8 cellular contexts compared by ENCODE assay signal in the genomic region with DNA sequence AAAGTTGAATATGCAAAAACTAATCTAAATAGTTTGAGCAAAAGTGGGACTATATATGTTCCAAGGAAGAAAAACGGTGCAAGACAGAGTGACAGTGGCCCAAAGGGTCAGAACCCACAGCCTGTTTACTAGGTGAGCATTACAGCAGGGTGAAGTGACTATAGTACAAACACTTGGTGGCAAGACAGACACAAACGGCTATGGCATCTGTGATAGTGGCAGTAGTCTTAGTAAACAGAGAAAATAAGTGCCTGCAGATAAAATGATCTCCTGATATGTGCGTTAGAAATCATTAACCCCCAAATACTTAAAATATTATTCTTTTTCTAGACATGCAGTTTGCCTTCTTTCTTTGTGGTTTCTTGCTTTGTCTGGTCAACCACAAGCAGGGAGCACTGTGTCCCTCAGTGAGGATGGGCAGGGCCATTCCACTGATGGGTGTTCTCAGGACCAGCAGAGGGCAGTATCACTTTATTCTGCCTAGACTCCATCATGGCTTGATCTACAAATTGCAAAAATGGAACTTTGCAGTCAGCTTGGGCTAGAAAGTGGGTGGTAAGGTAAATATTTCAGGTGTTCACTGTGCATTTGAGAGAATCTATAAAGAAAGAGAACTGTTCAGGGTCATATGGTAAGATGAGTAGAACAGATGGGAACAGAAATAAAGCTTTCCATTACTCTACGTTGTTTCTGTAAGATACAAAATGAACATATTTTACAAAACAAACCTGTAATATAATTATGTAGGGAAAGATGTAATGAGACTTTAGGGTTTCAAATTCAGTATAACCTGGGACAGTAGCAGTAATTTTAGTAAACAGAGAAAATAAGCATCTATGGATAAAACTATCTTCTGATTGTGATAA.
DNase-seq lines count a peak whose midpoint lies in the region; ATAC-seq and TF ChIP-seq lines count a peak whose summit lies in the region.

No MANE protein-coding gene starts in this region.

- peak; percentile 96 for TF ChIP-seq CTCF in OCI-LY1 (IDR thresholded peaks at IDR 0.05; ENCODE audit: low read length)

- H3K4me2 ChIP-seq in OCI-LY1 (ENCODE audit: low read length) = no peak overlapping the region

- H3K4me1 ChIP-seq in OCI-LY1 (ENCODE audit: insufficient read depth, low read length, severe bottlenecking) = peaks cover 27% of the 10 kb centered on the region

- H3K9me3 ChIP-seq in OCI-LY1 (ENCODE audit: low read length) = peaks cover 3% of the 10 kb centered on the region; the same call in 1 of the 2 replicates

- peaks cover 38% of the 10 kb centered on the region for H3K4me1 Mint-ChIP-seq in activated T-cell treated with anti-CD3 and anti-CD28 coated beads, Interleukin-2, amount 50 U/mL, for 24 hours (ENCODE audit: low read depth)

- H2AFZ ChIP-seq in OCI-LY1 (ENCODE audit: low read length) = no peak overlapping the region

- no peak overlapping the region for H3K4me3 ChIP-seq in OCI-LY1 (ENCODE audit: low read depth, low read length, poor library complexity, severe bottlenecking)

- H3K9me2 ChIP-seq in OCI-LY1 (ENCODE audit: low read depth, low read length) = no peaks in the 10 kb centered on the region

- no peaks in the 10 kb centered on the region for H3K27me3 ChIP-seq in OCI-LY1 (ENCODE audit: insufficient read depth, low read length)

- no peak overlapping the region for H3K4me3 Mint-ChIP-seq in activated T-cell treated with anti-CD3 and anti-CD28 coated beads, Interleukin-2, amount 50 U/mL, for 24 hours

- no peaks in the 10 kb centered on the region for H3K79me2 ChIP-seq in OCI-LY1 (ENCODE audit: insufficient read depth, low read length)

- H3K9ac ChIP-seq in OCI-LY1 (ENCODE audit: low read length) = no peak overlapping the region

- H4K20me1 ChIP-seq in OCI-LY1 (ENCODE audit: insufficient read depth, low read length) = no peaks in the 10 kb centered on the region

- no peak overlapping the region for H3K27ac Mint-ChIP-seq in activated T-cell treated with anti-CD3 and anti-CD28 coated beads, Interleukin-2, amount 50 U/mL, for 24 hours

- H3K27me3 Mint-ChIP-seq in activated T-cell treated with anti-CD3 and anti-CD28 coated beads, Interleukin-2, amount 50 U/mL, for 24 hours = no peaks in the 10 kb centered on the region

- no peaks in the 10 kb centered on the region for H3K36me3 Mint-ChIP-seq in activated T-cell treated with anti-CD3 and anti-CD28 coated beads, Interleukin-2, amount 50 U/mL, for 24 hours (ENCODE audit: low read depth)

- no peak overlapping the region for H3K27ac ChIP-seq in OCI-LY1 (ENCODE audit: low read depth, low read length, poor library complexity, severe bottlenecking)

- H3K36me3 ChIP-seq in OCI-LY1 (ENCODE audit: insufficient read depth, low read length) = no peaks in the 10 kb centered on the region

- H3K9me3 Mint-ChIP-seq in activated T-cell treated with anti-CD3 and anti-CD28 coated beads, Interleukin-2, amount 50 U/mL, for 24 hours = no peaks in the 10 kb centered on the region

- H3F3A ChIP-seq in OCI-LY1 (ENCODE audit: insufficient read depth, low read length) = no peaks in the 10 kb centered on the region

- peak; percentile 89 for ATAC-seq in GM19467 (IDR thresholded peaks at IDR 0.05; ENCODE audit: unreplicated experiment)

- DNase-seq in DMS53 (lab: John Stamatoyannopoulos, UW) = peak; percentile 82
- DNase-seq in HK-2 (ENCODE audit: unreplicated experiment) = peak; percentile 40
- peak; percentile 39 for DNase-seq in activated T-cell treated with anti-CD3 and anti-CD28 coated beads, Interleukin-2, amount 50 U/mL, for 24 hours
- DNase-seq in foreskin melanocyte = peak; percentile 65
- peak; percentile 71 for DNase-seq in pons (ENCODE audit: low spot score)
- DNase-seq in NCI-H187 treated with DMSO at 0.1 percent for 48 hours (lab: John Stamatoyannopoulos, UW) = no peak
